ENCODE assay signal across 9 cellular contexts in genomic region chr3:123194552-123194951, GRCh38. TPM values are rescaled to one million over a fixed set of nuclear protein-coding genes. Genes with fewer than 3 reads are reported as not detected.
DNase-seq lines count a peak whose midpoint lies in the region; ATAC-seq and TF ChIP-seq lines count a peak whose summit lies in the region.
"Had no signal": no experiment of that assay in that cellular context is flagged by ENCODE, and none has a peak within 500 bp of the region (broad histone marks: within the 10 kb centered on the region; RNA-seq: fewer than 3 reads in every experiment).

No MANE protein-coding gene starts in this region.

- intact Hi-C loops in lower lobe of right lung (cut with DNase I): no loop called here

- H3K27ac ChIP-seq in lower lobe of right lung: no peak overlapping the region

- H3K4me1 ChIP-seq in lower lobe of right lung: no peaks in the 10 kb centered on the region

- H3K27me3 ChIP-seq in lower lobe of right lung (ENCODE audit: low read depth): no peaks in the 10 kb centered on the region

- ATAC-seq in lower lobe of right lung (peak; percentile 48 to 84), HG03432 (IDR thresholded peaks at IDR 0.05; ENCODE audit: unreplicated experiment) (no peak)

- H3K9me3 ChIP-seq in lower lobe of right lung: no peaks in the 10 kb centered on the region

- DNase-seq in AG08395 (ENCODE audit: low spot score) (peak; percentile 26), HT-29 (ENCODE audit: low spot score) (peak; percentile 49), choroid plexus epithelial cell (ENCODE audit: low read depth) (peak; percentile 65), lower lobe of right lung (no peak), activated gamma-delta T cell (lab: John Stamatoyannopoulos, UW) (no peak), RKO (ENCODE audit: low spot score) (no peak)
- no peak for DNase-seq in stimulated activated CD4-positive, alpha-beta T cell treated with anti-CD3 and anti-CD28 coated beads, Interleukin-4, amount 100 ng/mL, for 1 hour
- DNase-seq: NCI-H345 had no signal

- H3K36me3 ChIP-seq in lower lobe of right lung: no peaks in the 10 kb centered on the region

- H3K4me3 ChIP-seq in choroid plexus epithelial cell (ENCODE audit: low read depth, low read length): peak overlapping the region; percentile 25
- H3K4me3 ChIP-seq in lower lobe of right lung: no peak overlapping the region

- peak; percentile 86 for TF ChIP-seq CTCF in choroid plexus epithelial cell (conservative IDR thresholded peaks at IDR 0.05; ENCODE audit: low read depth, low read length)
- peak; percentile 39 for TF ChIP-seq CTCF in lower lobe of right lung (IDR thresholded peaks at IDR 0.05)

RNA-seq across cellular contexts. Expression of gene SEC22A, which starts 7.2 kb away (rescaled TPM):
- 16.4 and 17.2 TPM in 2 replicates for total RNA-seq in HT-29 (2014; rRNA removed; shearing (Covaris generic))
- total RNA-seq in lower lobe of right lung: 15.5 TPM

Comparison
In these comparisons a context has a peak if more than half of its experiments do, and no peak if none do; other contexts are left out.
1. DNase-seq: peak in AG08395 (single experiment), HT-29 (single experiment) and choroid plexus epithelial cell (single experiment); none in lower lobe of right lung (single experiment), stimulated activated CD4-positive, alpha-beta T cell treated with anti-CD3 and anti-CD28 coated beads, Interleukin-4, amount 100 ng/mL, for 1 hour (single experiment), activated gamma-delta T cell (single experiment) and RKO (single experiment).